ENCODE assay signal across 19 cellular contexts in the genomic region with DNA sequence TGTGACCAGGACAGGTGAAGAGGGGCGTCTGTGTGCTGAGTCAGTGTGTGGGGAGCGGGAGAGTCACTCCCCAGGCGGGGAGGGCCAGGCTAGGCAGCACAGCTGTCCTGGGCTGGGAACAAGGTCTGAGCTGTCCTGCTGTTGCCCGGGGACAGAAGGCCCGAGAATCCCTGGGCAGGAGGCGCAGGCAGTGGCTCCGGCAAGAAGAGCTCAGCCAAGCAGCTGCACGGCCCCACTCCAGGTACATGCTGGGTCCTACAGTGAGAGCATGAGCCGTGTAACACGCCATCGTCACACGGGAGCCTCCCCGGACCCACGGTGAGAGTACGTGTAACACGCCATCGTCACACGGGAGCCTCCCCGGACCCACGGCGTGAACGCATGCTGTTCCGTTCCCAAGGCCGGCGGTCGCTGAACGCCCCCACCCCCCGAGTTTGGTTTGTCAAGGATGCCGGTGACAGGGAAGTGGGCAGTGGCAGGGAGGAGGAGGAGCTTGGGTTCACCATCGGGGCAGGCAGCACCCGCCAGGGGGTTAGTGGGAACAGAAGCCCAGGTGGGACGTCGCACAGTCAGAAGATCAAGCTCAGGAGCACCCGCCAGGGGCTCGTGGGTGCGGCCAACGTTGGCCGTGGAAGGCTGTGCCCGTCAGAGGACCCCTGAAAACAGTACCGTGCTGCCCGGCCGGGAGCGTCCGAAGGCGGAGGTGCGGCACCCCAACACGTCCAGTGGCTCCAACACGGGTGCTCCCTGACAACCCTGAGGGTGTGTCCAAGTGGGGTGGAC. TPM values are rescaled to one million over a fixed set of nuclear protein-coding genes. Genes with fewer than 3 reads are reported as not detected.
DNase-seq lines count a peak whose midpoint lies in the region; ATAC-seq and TF ChIP-seq lines count a peak whose summit lies in the region.
"Had no signal": no experiment of that assay in that cellular context is flagged by ENCODE, and none has a peak within 500 bp of the region (broad histone marks: within the 10 kb centered on the region; RNA-seq: fewer than 3 reads in every experiment).

No MANE protein-coding gene starts in this region.

- H3K4me3 ChIP-seq in gastroesophageal sphincter (no peak overlapping the region), ascending aorta (no peak overlapping the region)
- H3K4me3 ChIP-seq: Peyer's patch, tibial artery had no signal

- no peak for TF ChIP-seq POLR2A in gastroesophageal sphincter (IDR thresholded peaks at IDR 0.05)

- H3K4me1 ChIP-seq in gastroesophageal sphincter (peaks cover 0 to 27% (median 11%) of the 10 kb centered on the region in 3 donors), ascending aorta (peaks cover 4 to 6% of the 10 kb centered on the region in 2 donors)

- peaks cover 6% of the 10 kb centered on the region for H3K36me3 Mint-ChIP-seq in activated T-cell treated with anti-CD3 and anti-CD28 coated beads, Interleukin-2, amount 50 U/mL, for 24 hours (ENCODE audit: low read depth)
- peaks cover 2% of the 10 kb centered on the region for H3K36me3 Mint-ChIP-seq in activated naive CD8-positive, alpha-beta T cell treated with anti-CD3 and anti-CD28 coated beads, Interleukin-2, amount 10 ng/mL, durations not matched to agents 7 days and 5 days
- peaks cover 6% of the 10 kb centered on the region for H3K36me3 Mint-ChIP-seq in memory B cell

- intact Hi-C loops in ascending aorta (cut with DNase I) = no loop called here

- H3K4me3 Mint-ChIP-seq in activated T-cell treated with anti-CD3 and anti-CD28 coated beads, Interleukin-2, amount 50 U/mL, for 24 hours = peak overlapping the region; percentile 15
- H3K4me3 Mint-ChIP-seq in activated naive CD8-positive, alpha-beta T cell treated with anti-CD3 and anti-CD28 coated beads, Interleukin-2, amount 10 ng/mL, durations not matched to agents 7 days and 5 days = peak overlapping the region; percentile 3
- H3K4me3 Mint-ChIP-seq in memory B cell = peak overlapping the region; percentile 29
- peak overlapping the region; percentile 61 to 63 for H3K4me3 Mint-ChIP-seq in stimulated activated naive CD8-positive, alpha-beta T cell treated with anti-CD3 and anti-CD28 coated beads, Interleukin-15, amount 100 ng/mL, for 72 hours

- H3K27ac Mint-ChIP-seq in activated T-cell treated with anti-CD3 and anti-CD28 coated beads, Interleukin-2, amount 50 U/mL, for 24 hours = no peak overlapping the region
- no peak overlapping the region for H3K27ac Mint-ChIP-seq in activated naive CD8-positive, alpha-beta T cell treated with anti-CD3 and anti-CD28 coated beads, Interleukin-2, amount 10 ng/mL, durations not matched to agents 7 days and 5 days
- H3K27ac Mint-ChIP-seq in memory B cell = no peak overlapping the region
- no peak overlapping the region for H3K27ac Mint-ChIP-seq in stimulated activated naive CD8-positive, alpha-beta T cell treated with anti-CD3 and anti-CD28 coated beads, Interleukin-15, amount 100 ng/mL, for 72 hours
- H3K27ac Mint-ChIP-seq: effector memory CD8-positive, alpha-beta T cell had no signal

- H3K27ac ChIP-seq in gastroesophageal sphincter (no peak overlapping the region), ascending aorta (no peak overlapping the region)
- H3K27ac ChIP-seq: C4-2B, Peyer's patch, tibial artery had no signal

- H3K36me3 ChIP-seq in gastroesophageal sphincter (peaks cover 0 to 10% of the 10 kb centered on the region in 2 donors), ascending aorta (no peaks in the 10 kb centered on the region)
- H3K36me3 ChIP-seq: Peyer's patch, tibial artery had no signal

- H3K9me3 Mint-ChIP-seq in activated T-cell treated with anti-CD3 and anti-CD28 coated beads, Interleukin-2, amount 50 U/mL, for 24 hours = no peaks in the 10 kb centered on the region
- no peaks in the 10 kb centered on the region for H3K9me3 Mint-ChIP-seq in activated naive CD8-positive, alpha-beta T cell treated with anti-CD3 and anti-CD28 coated beads, Interleukin-2, amount 10 ng/mL, durations not matched to agents 7 days and 5 days
- no peaks in the 10 kb centered on the region for H3K9me3 Mint-ChIP-seq in memory B cell
- H3K9me3 Mint-ChIP-seq in stimulated activated naive CD8-positive, alpha-beta T cell treated with anti-CD3 and anti-CD28 coated beads, Interleukin-15, amount 100 ng/mL, for 72 hours = no peaks in the 10 kb centered on the region
- H3K9me3 Mint-ChIP-seq: effector memory CD8-positive, alpha-beta T cell had no signal

- no peak for TF ChIP-seq EP300 in gastroesophageal sphincter (IDR thresholded peaks at IDR 0.05)

- no peak for ATAC-seq in activated naive CD8-positive, alpha-beta T cell treated with anti-CD3 and anti-CD28 coated beads, Interleukin-2, amount 10 ng/mL, durations not matched to agents 7 days and 5 days (ENCODE audit: low read depth)
- ATAC-seq in memory B cell (ENCODE audit: low read depth) = no peak
- ATAC-seq in stimulated activated naive CD8-positive, alpha-beta T cell treated with anti-CD3 and anti-CD28 coated beads, Interleukin-15, amount 100 ng/mL, for 72 hours = no peak
- no peak for ATAC-seq in gastroesophageal sphincter
- ATAC-seq: effector memory CD8-positive, alpha-beta T cell; HCT116 had no signal

- DNase-seq in activated T-cell treated with anti-CD3 and anti-CD28 coated beads, Interleukin-2, amount 50 U/mL, for 24 hours = no peak
- DNase-seq in activated T-cell treated with anti-CD3 and anti-CD28 coated beads, Interleukin-2, amount 50 U/mL, for 48 hours = no peak
- no peak for DNase-seq in activated naive CD8-positive, alpha-beta T cell treated with anti-CD3 and anti-CD28 coated beads, Interleukin-2, amount 10 ng/mL, durations not matched to agents 7 days and 5 days
- DNase-seq in memory B cell (ENCODE audit: low spot score in 2 of 2) (no peak), COLO668 (lab: John Stamatoyannopoulos, UW; ENCODE audit: unreplicated experiment) (no peak), ascending aorta (ENCODE audit: low spot score in 2 of 2) (no peak)
- DNase-seq in stimulated activated naive CD8-positive, alpha-beta T cell treated with anti-CD3 and anti-CD28 coated beads, Interleukin-15, amount 100 ng/mL, for 72 hours = no peak
- DNase-seq: 8988T; activated CD4-positive, alpha-beta T cell treated with anti-CD3 and anti-CD28 coated beads, Interleukin-2, amount 50 U/mL, for 4 hours; amniotic stem cell; effector memory CD8-positive, alpha-beta T cell; midbrain; NCI-H2171; NCI-H774; Peyer's patch; tibial artery had no signal

- H3K4me1 Mint-ChIP-seq in activated T-cell treated with anti-CD3 and anti-CD28 coated beads, Interleukin-2, amount 50 U/mL, for 24 hours (ENCODE audit: low read depth) = peaks cover 34% of the 10 kb centered on the region
- peaks cover 12% of the 10 kb centered on the region for H3K4me1 Mint-ChIP-seq in activated naive CD8-positive, alpha-beta T cell treated with anti-CD3 and anti-CD28 coated beads, Interleukin-2, amount 10 ng/mL, durations not matched to agents 7 days and 5 days
- H3K4me1 Mint-ChIP-seq in memory B cell = peaks cover 25% of the 10 kb centered on the region
- H3K4me1 Mint-ChIP-seq in stimulated activated naive CD8-positive, alpha-beta T cell treated with anti-CD3 and anti-CD28 coated beads, Interleukin-15, amount 100 ng/mL, for 72 hours = peaks cover 42% of the 10 kb centered on the region

- peaks cover 67% of the 10 kb centered on the region for H3K27me3 ChIP-seq in gastroesophageal sphincter
- no peaks in the 10 kb centered on the region for H3K27me3 ChIP-seq in ascending aorta

- POLR2A ChIA-PET in activated naive CD8-positive, alpha-beta T cell treated with anti-CD3 and anti-CD28 coated beads, Interleukin-2, amount 10 ng/mL, durations not matched to agents 7 days and 5 days (lab: Charles Lee) = no interaction called here

- H3K27me3 Mint-ChIP-seq in activated T-cell treated with anti-CD3 and anti-CD28 coated beads, Interleukin-2, amount 50 U/mL, for 24 hours = peaks cover 44% of the 10 kb centered on the region
- H3K27me3 Mint-ChIP-seq in activated naive CD8-positive, alpha-beta T cell treated with anti-CD3 and anti-CD28 coated beads, Interleukin-2, amount 10 ng/mL, durations not matched to agents 7 days and 5 days = peaks cover 44% of the 10 kb centered on the region
- H3K27me3 Mint-ChIP-seq in memory B cell = peaks cover 28% of the 10 kb centered on the region
- peaks cover 46% of the 10 kb centered on the region for H3K27me3 Mint-ChIP-seq in stimulated activated naive CD8-positive, alpha-beta T cell treated with anti-CD3 and anti-CD28 coated beads, Interleukin-15, amount 100 ng/mL, for 72 hours

- H3K9me3 ChIP-seq in gastroesophageal sphincter (no peaks in the 10 kb centered on the region), ascending aorta (no peaks in the 10 kb centered on the region)
- H3K9me3 ChIP-seq: Peyer's patch, tibial artery had no signal

- WGBS in gastroesophageal sphincter (ENCODE audit: low coverage in 1 of 2), 2 donors = 90% methylated on average over 2 of the region's 48 CpGs; no CpG with 5 or more reads in 1 of the 2 donors

- TF ChIP-seq CTCF in gastroesophageal sphincter (IDR thresholded peaks at IDR 0.05) (no peak), ascending aorta (IDR thresholded peaks at IDR 0.05) (no peak)

RNA-seq across cellular contexts. Expression of gene PPP2R3B, which starts 15.6 kb away (rescaled TPM):
- total RNA-seq in activated naive CD8-positive, alpha-beta T cell treated with anti-CD3 and anti-CD28 coated beads, Interleukin-2, amount 10 ng/mL, durations not matched to agents 7 days and 5 days = 10 to 100 TPM; 40.3 to 40.7 TPM
- total RNA-seq in gastroesophageal sphincter (1 to 10 TPM; 3.8 to 6.5 (median 5.1) TPM), ascending aorta (43.4 TPM)

RNA-seq across cellular contexts. Expression of gene GTPBP6, which starts 52.6 kb away (rescaled TPM):
- 10 to 100 TPM; 63.1 to 64.5 TPM for total RNA-seq in activated naive CD8-positive, alpha-beta T cell treated with anti-CD3 and anti-CD28 coated beads, Interleukin-2, amount 10 ng/mL, durations not matched to agents 7 days and 5 days
- total RNA-seq in gastroesophageal sphincter = 10 to 100 TPM; 35.3 to 53.5 (median 46.3) TPM
- 56.2 TPM for total RNA-seq in ascending aorta

Comparison
In these comparisons a context has a peak if more than half of its experiments do, and no peak if none do; other contexts are left out.
1. H3K4me3 Mint-ChIP-seq: peak in every context shown above with its lines; median percentile 62 in stimulated activated naive CD8-positive, alpha-beta T cell treated with anti-CD3 and anti-CD28 coated beads, Interleukin-15, amount 100 ng/mL, for 72 hours; 29 in memory B cell; 15 in activated T-cell treated with anti-CD3 and anti-CD28 coated beads, Interleukin-2, amount 50 U/mL, for 24 hours; 3 in activated naive CD8-positive, alpha-beta T cell treated with anti-CD3 and anti-CD28 coated beads, Interleukin-2, amount 10 ng/mL, durations not matched to agents 7 days and 5 days.